In genomic region chr9:132269704-132270516, GRCh38 we compare ENCODE assay signal across 8 cellular contexts.
DNase-seq lines count a peak whose midpoint lies in the region; ATAC-seq and TF ChIP-seq lines count a peak whose summit lies in the region.
"Not testable (repeated sequence)": the region's sequence is repeated elsewhere in the genome, so short reads cannot be mapped to it uniquely, and the experiment has no call there.

No MANE protein-coding gene starts in this region.

- not testable (repeated sequence) for H3K4me1 ChIP-seq in KMS-11 (ENCODE audit: low read depth, poor library complexity, severe bottlenecking); RWPE2 (ENCODE audit: insufficient read depth, poor library complexity, severe bottlenecking); cardiac muscle cell (ENCODE audit: low read depth); psoas muscle; testis

- H3K4me1 Mint-ChIP-seq in Calu3 (ENCODE audit: low read depth, unreplicated experiment) = not testable (repeated sequence)
- peaks cover 11% of the 10 kb centered on the region for H3K4me1 Mint-ChIP-seq in activated CD8-positive, alpha-beta memory T cell treated with anti-CD3 and anti-CD28 coated beads, Interleukin-2, amount 10 ng/mL, durations not matched to agents 7 days and 5 days

- not testable (repeated sequence) for H3K9me3 Mint-ChIP-seq in Calu3 (ENCODE audit: low read depth, unreplicated experiment); activated CD8-positive, alpha-beta memory T cell treated with anti-CD3 and anti-CD28 coated beads, Interleukin-2, amount 10 ng/mL, durations not matched to agents 7 days and 5 days (ENCODE audit: low read depth)

- H3K9ac ChIP-seq in KMS-11 = not testable (repeated sequence)

- H3K27ac ChIP-seq in KMS-11 (peak overlapping the region; percentile 78), RWPE2 (ENCODE audit: poor library complexity, severe bottlenecking) (peak overlapping the region; percentile 62), cardiac muscle cell (peak overlapping the region; percentile 76), psoas muscle (peak overlapping the region; percentile 67)
- H3K27ac ChIP-seq in testis = not testable (repeated sequence)

- H3K4me3 ChIP-seq in KMS-11 (IDR thresholded peaks at IDR 0.05; ENCODE audit: insufficient read depth, low read depth, low read length); RWPE2 (ENCODE audit: severe bottlenecking); cardiac muscle cell; psoas muscle; testis: not testable (repeated sequence)

- not testable (repeated sequence) for H3K4me3 Mint-ChIP-seq in Calu3 (ENCODE audit: low read depth, unreplicated experiment); activated CD8-positive, alpha-beta memory T cell treated with anti-CD3 and anti-CD28 coated beads, Interleukin-2, amount 10 ng/mL, durations not matched to agents 7 days and 5 days

- BruUV-seq in Calu3 (replicated peaks; lab: Mats Ljungman, UMichigan) = not testable (repeated sequence)

- not testable (repeated sequence) for H3K27me3 ChIP-seq in KMS-11 (ENCODE audit: insufficient read depth, low read depth); RWPE2 (ENCODE audit: insufficient read depth, poor library complexity, severe bottlenecking); cardiac muscle cell; psoas muscle (ENCODE audit: insufficient read depth in 3 of 3, low read length in 2 of 3); testis

- intact Hi-C loops in Calu3 (cut with micrococcal nuclease; ENCODE audit: unreplicated experiment); psoas muscle (cut with DNase I); testis (cut with DNase I; ENCODE audit: low total_unique reads): not testable (repeated sequence)

- H3K27me3 Mint-ChIP-seq in Calu3 (ENCODE audit: unreplicated experiment); activated CD8-positive, alpha-beta memory T cell treated with anti-CD3 and anti-CD28 coated beads, Interleukin-2, amount 10 ng/mL, durations not matched to agents 7 days and 5 days: not testable (repeated sequence)

- H3K27ac Mint-ChIP-seq in Calu3 (ENCODE audit: unreplicated experiment) = peak overlapping the region; percentile 72
- H3K27ac Mint-ChIP-seq in activated CD8-positive, alpha-beta memory T cell treated with anti-CD3 and anti-CD28 coated beads, Interleukin-2, amount 10 ng/mL, durations not matched to agents 7 days and 5 days = peak overlapping the region; percentile 46

- TF ChIP-seq POLR2A in testis (IDR thresholded peaks at IDR 0.05) = not testable (repeated sequence)

- not testable (repeated sequence) for H2AFZ ChIP-seq in KMS-11 (ENCODE audit: low read depth)

- peaks cover 52% of the 10 kb centered on the region for H3K36me3 Mint-ChIP-seq in Calu3 (ENCODE audit: insufficient read depth, unreplicated experiment)
- H3K36me3 Mint-ChIP-seq in activated CD8-positive, alpha-beta memory T cell treated with anti-CD3 and anti-CD28 coated beads, Interleukin-2, amount 10 ng/mL, durations not matched to agents 7 days and 5 days = peaks cover 62% of the 10 kb centered on the region

- 72 to 85% (median 74%) methylated on average over 10 to 11 of the region's 16 CpGs for WGBS in psoas muscle, 3 donors
- WGBS in testis, 2 donors = 90 to 93% methylated on average over 9 to 11 of the region's 16 CpGs

- not testable (repeated sequence) for H4K20me1 ChIP-seq in KMS-11 (ENCODE audit: insufficient read depth)

- not testable (repeated sequence) for H3K4me2 ChIP-seq in KMS-11

- CTCF ChIA-PET in Calu3 (lab: Charles Lee) = not testable (repeated sequence)
- CTCF ChIA-PET in activated CD8-positive, alpha-beta memory T cell treated with anti-CD3 and anti-CD28 coated beads, Interleukin-2, amount 10 ng/mL, durations not matched to agents 7 days and 5 days (lab: Charles Lee) = interaction anchor here (1.4 to 3.2 kb wide), 11 partner anchors 8 to 512 kb away, joined by 4 to 25 read pairs (median 9); no protein-coding TSS in a partner anchor

- H3K79me2 ChIP-seq in KMS-11 (ENCODE audit: insufficient read depth, low read depth) = not testable (repeated sequence)

- not testable (repeated sequence) for TF ChIP-seq CTCF in Calu3 (IDR thresholded peaks at IDR 0.05; ENCODE audit: unreplicated experiment); KMS-11 (conservative IDR thresholded peaks at IDR 0.05; ENCODE audit: low read depth, low read length); RWPE2 (IDR thresholded peaks at IDR 0.05; ENCODE audit: poor library complexity, severe bottlenecking); cardiac muscle cell (IDR thresholded peaks at IDR 0.05; ENCODE audit: low read depth, low read length); psoas muscle (IDR thresholded peaks at IDR 0.05); testis (IDR thresholded peaks at IDR 0.05)

- H3K36me3 ChIP-seq in KMS-11 (ENCODE audit: insufficient read depth); testis (ENCODE audit: low read depth, missing control alignments): not testable (repeated sequence)
- H3K36me3 ChIP-seq in RWPE2 (ENCODE audit: low read depth) = peaks cover 95% of the 10 kb centered on the region
- H3K36me3 ChIP-seq in cardiac muscle cell = peaks cover 52% of the 10 kb centered on the region
- peaks cover 9 to 93% of the 10 kb centered on the region in 2 donors for H3K36me3 ChIP-seq in psoas muscle (ENCODE audit: insufficient read depth in 1 of 2, low read depth in 1 of 2)

- not testable (repeated sequence) for ATAC-seq in RWPE2 (ENCODE audit: low read depth); activated CD8-positive, alpha-beta memory T cell treated with anti-CD3 and anti-CD28 coated beads, Interleukin-2, amount 10 ng/mL, durations not matched to agents 7 days and 5 days
- peak; percentile 34 to 40 (median 40) for ATAC-seq in psoas muscle

- peak; percentile 36 for DNase-seq in Calu3
- DNase-seq in RWPE2 (ENCODE audit: low spot score); cardiac muscle cell (ENCODE audit: low read depth in 1 of 2, low spot score in 1 of 2); psoas muscle: not testable (repeated sequence)
- DNase-seq in activated CD8-positive, alpha-beta memory T cell treated with anti-CD3 and anti-CD28 coated beads, Interleukin-2, amount 10 ng/mL, durations not matched to agents 7 days and 5 days = peak; percentile 56
- DNase-seq in astrocyte of the hippocampus (ENCODE audit: low read depth, low spot score) = peak; percentile 24
- DNase-seq in testis = peak; percentile 11

- not testable (repeated sequence) for H3K9me3 ChIP-seq in RWPE2 (ENCODE audit: severe bottlenecking); cardiac muscle cell (ENCODE audit: low read depth); psoas muscle; testis
